Comparison of ENCODE assay signal across 1 cellular context in the genomic region with DNA sequence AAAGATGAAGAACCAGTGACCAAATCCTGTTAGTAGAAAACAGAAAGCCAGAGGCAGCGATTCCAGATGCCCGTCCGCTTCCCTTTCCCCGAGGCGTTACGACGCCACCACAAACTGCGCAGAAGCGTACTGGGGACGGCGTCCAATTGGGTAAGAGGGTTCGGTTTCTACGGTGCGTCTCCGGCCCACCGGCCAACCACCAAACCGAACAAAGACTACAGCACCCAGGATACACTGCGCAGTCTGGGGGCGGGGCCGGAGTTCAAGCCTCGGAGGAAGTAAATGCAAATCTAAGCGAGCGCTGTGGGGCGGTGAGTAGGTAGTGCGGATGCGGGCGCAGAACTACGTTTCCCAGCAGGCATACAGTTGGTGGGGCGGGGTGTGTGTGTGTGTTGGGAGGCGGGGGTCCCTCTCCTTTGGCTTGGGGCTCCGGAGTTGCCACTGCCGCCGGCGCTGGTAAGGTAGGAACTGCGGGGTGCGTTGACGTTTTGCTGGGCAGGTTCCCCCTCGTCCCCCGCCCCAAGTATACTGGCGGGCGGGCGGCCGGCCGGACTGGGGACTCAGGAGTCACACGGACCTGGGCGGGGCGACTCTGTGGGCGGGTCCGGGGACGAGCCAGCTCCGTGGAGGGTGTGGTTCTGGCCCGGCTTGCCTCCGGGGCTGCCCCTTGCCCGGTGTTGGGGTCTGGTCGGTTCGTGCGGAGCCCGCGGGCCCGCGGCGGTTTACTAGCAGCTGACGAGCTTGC.
A peak's percentile ranks its signal among the peaks of the same experiment; 100 is the strongest.
TF ChIP-seq lines count a peak whose summit lies in the region.

A gene with protein sequence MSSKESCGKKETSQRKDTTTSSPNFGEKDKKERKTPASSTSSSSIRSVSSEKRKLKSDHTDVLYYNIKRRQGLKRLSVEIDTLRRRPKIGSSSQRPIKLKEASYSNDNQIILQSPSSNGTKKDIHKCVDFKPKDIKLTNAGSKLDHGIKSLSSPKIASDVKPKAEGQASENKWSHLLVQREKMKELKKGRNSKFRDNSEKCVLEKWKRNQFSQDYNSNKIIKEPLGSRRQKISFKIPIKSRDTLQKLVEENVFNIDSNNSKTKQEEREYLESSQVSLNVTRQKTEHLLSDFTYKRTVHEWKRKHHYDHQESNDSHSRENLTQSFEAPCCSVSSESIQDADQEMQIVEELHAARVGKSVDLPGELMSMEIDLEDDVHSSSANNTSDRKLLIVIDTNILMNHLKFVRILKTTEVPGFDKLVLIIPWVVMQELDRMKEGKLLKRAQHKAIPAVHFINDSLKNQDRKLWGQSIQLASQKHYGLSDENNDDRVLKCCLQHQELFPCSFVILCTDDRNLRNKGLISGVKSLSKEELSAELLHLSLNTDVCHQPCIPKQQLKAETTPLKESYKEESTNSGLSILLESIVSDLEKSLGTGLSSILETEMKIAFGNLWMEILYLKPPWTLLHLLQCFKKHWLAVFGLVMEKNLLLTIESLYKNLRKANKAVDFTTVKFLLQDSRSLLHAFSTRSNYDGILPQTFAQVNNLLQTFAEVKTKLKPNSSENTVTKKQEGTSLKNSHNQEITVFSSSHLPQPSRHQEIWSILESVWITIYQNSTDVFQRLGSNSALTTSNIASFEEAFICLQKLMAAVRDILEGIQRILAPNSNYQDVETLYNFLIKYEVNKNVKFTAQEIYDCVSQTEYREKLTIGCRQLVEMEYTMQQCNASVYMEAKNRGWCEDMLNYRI (plus strand): TSS at position 314 of the 745 bp plus-strand sequence. CDS start 3,675 bp downstream, outside the sequence.
Gene TRMT1L, minus strand, starts transcription at position 100 of the 745 bp plus-strand sequence. CDS start 241 bp downstream, outside the sequence.

TF ChIP-seq in HepG2, 621 proteins besides CTCF, POLR2A, EP300 and RAD21 (continued from another document and continues in another):
- no peak for TF ChIP-seq NR2F6 (IDR thresholded peaks at IDR 0.05)
- no peak for TF ChIP-seq NR2F6 (CRISPR knock-in tag; IDR thresholded peaks at IDR 0.05)
- no peak for TF ChIP-seq ZSCAN5A (CRISPR knock-in tag; IDR thresholded peaks at IDR 0.05; ENCODE audit: borderline replicate concordance)
- no peak; the same call in 1 of the 2 replicates for TF ChIP-seq SATB2 (CRISPR knock-in tag; IDR thresholded peaks at IDR 0.05)
- TF ChIP-seq ZNF605 (CRISPR knock-in tag; IDR thresholded peaks at IDR 0.05), result peak; percentile 82
- no peak; the same call in 1 of the 2 replicates for TF ChIP-seq ZMAT3 (CRISPR knock-in tag; conservative IDR thresholded peaks at IDR 0.05)
- no peak for TF ChIP-seq WIZ (CRISPR knock-in tag; IDR thresholded peaks at IDR 0.05)
- peak; percentile 7; the same call in 1 of the 2 replicates for TF ChIP-seq ZNF383 (CRISPR knock-in tag; IDR thresholded peaks at IDR 0.05; ENCODE audit: borderline replicate concordance)
- TF ChIP-seq CCAR2 (optimal IDR thresholded peaks at IDR 0.05; ENCODE audit: low read depth, low read length), result no peak
- TF ChIP-seq POLR2AphosphoS2 (IDR thresholded peaks at IDR 0.05; ENCODE audit: low read depth, low read length), result peak; percentile 71; the same call in 1 of the 2 replicates
- TF ChIP-seq ISL2 (CRISPR knock-in tag; IDR thresholded peaks at IDR 0.05), result peak; percentile 48; the same call in 1 of the 2 replicates
- 0 out of 2 replicates have a peak, but pooled peaks have one; percentile 5 for TF ChIP-seq ZNF547 (CRISPR knock-in tag; IDR thresholded peaks at IDR 0.05)
- TF ChIP-seq, protein P1, sequence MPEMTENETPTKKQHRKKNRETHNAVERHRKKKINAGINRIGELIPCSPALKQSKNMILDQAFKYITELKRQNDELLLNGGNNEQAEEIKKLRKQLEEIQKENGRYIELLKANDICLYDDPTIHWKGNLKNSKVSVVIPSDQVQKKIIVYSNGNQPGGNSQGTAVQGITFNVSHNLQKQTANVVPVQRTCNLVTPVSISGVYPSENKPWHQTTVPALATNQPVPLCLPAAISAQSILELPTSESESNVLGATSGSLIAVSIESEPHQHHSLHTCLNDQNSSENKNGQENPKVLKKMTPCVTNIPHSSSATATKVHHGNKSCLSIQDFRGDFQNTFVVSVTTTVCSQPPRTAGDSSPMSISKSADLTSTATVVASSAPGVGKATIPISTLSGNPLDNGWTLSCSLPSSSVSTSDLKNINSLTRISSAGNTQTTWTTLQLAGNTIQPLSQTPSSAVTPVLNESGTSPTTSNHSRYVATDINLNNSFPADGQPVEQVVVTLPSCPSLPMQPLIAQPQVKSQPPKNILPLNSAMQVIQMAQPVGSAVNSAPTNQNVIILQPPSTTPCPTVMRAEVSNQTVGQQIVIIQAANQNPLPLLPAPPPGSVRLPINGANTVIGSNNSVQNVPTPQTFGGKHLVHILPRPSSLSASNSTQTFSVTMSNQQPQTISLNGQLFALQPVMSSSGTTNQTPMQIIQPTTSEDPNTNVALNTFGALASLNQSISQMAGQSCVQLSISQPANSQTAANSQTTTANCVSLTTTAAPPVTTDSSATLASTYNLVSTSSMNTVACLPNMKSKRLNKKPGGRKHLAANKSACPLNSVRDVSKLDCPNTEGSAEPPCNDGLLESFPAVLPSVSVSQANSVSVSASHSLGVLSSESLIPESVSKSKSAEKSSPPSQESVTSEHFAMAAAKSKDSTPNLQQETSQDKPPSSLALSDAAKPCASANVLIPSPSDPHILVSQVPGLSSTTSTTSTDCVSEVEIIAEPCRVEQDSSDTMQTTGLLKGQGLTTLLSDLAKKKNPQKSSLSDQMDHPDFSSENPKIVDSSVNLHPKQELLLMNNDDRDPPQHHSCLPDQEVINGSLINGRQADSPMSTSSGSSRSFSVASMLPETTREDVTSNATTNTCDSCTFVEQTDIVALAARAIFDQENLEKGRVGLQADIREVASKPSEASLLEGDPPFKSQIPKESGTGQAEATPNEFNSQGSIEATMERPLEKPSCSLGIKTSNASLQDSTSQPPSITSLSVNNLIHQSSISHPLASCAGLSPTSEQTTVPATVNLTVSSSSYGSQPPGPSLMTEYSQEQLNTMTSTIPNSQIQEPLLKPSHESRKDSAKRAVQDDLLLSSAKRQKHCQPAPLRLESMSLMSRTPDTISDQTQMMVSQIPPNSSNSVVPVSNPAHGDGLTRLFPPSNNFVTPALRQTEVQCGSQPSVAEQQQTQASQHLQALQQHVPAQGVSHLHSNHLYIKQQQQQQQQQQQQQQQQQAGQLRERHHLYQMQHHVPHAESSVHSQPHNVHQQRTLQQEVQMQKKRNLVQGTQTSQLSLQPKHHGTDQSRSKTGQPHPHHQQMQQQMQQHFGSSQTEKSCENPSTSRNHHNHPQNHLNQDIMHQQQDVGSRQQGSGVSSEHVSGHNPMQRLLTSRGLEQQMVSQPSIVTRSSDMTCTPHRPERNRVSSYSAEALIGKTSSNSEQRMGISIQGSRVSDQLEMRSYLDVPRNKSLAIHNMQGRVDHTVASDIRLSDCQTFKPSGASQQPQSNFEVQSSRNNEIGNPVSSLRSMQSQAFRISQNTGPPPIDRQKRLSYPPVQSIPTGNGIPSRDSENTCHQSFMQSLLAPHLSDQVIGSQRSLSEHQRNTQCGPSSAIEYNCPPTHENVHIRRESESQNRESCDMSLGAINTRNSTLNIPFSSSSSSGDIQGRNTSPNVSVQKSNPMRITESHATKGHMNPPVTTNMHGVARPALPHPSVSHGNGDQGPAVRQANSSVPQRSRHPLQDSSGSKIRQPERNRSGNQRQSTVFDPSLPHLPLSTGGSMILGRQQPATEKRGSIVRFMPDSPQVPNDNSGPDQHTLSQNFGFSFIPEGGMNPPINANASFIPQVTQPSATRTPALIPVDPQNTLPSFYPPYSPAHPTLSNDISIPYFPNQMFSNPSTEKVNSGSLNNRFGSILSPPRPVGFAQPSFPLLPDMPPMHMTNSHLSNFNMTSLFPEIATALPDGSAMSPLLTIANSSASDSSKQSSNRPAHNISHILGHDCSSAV (CRISPR knock-in tag; IDR thresholded peaks at IDR 0.05; ENCODE audit: borderline replicate concordance), result peak; percentile 77; the same call in 1 of the 2 replicates
- peak; percentile 72; the same call in 1 of the 2 replicates for TF ChIP-seq ZBTB7B (CRISPR knock-in tag; IDR thresholded peaks at IDR 0.05)
- TF ChIP-seq, protein P2, sequence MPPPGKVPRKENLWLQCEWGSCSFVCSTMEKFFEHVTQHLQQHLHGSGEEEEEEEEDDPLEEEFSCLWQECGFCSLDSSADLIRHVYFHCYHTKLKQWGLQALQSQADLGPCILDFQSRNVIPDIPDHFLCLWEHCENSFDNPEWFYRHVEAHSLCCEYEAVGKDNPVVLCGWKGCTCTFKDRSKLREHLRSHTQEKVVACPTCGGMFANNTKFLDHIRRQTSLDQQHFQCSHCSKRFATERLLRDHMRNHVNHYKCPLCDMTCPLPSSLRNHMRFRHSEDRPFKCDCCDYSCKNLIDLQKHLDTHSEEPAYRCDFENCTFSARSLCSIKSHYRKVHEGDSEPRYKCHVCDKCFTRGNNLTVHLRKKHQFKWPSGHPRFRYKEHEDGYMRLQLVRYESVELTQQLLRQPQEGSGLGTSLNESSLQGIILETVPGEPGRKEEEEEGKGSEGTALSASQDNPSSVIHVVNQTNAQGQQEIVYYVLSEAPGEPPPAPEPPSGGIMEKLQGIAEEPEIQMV (CRISPR knock-in tag; IDR thresholded peaks at IDR 0.05; ENCODE audit: low read depth), result 0 out of 2 replicates have a peak, but pooled peaks have one; percentile 13
- 0 out of 2 replicates have a peak, but pooled peaks have one; percentile 70 for TF ChIP-seq ZNF670 (CRISPR knock-in tag; IDR thresholded peaks at IDR 0.05; ENCODE audit: borderline replicate concordance)
- TF ChIP-seq ZNF562 (CRISPR knock-in tag; IDR thresholded peaks at IDR 0.05; ENCODE audit: borderline replicate concordance), result no peak
- no peak for TF ChIP-seq ZNF567 (CRISPR knock-in tag; IDR thresholded peaks at IDR 0.05; ENCODE audit: borderline replicate concordance)
- TF ChIP-seq HNRNPLL (IDR thresholded peaks at IDR 0.05; ENCODE audit: low read depth, low read length, poor library complexity, severe bottlenecking), result peak; percentile 97
- no peak for TF ChIP-seq HNF4G (IDR thresholded peaks at IDR 0.05; ENCODE audit: borderline replicate concordance, low read depth, low read length)
- no peak for TF ChIP-seq HNF4G (CRISPR knock-in tag; IDR thresholded peaks at IDR 0.05; ENCODE audit: borderline replicate concordance, low read depth)
- TF ChIP-seq ELF3 (CRISPR knock-in tag; IDR thresholded peaks at IDR 0.05), result peak; percentile 66; the same call in 1 of the 2 replicates
- peak; percentile 44; the same call in 1 of the 2 replicates for TF ChIP-seq ZSCAN31 (CRISPR knock-in tag; IDR thresholded peaks at IDR 0.05; ENCODE audit: low read depth)
- peak; percentile 33; the same call in 1 of the 2 replicates for TF ChIP-seq ELF4 (CRISPR knock-in tag; IDR thresholded peaks at IDR 0.05; ENCODE audit: borderline replicate concordance)
- TF ChIP-seq ZNF331 (CRISPR knock-in tag; IDR thresholded peaks at IDR 0.05), result peak; percentile 49; the same call in 1 of the 2 replicates
- TF ChIP-seq JDP2 (CRISPR knock-in tag; IDR thresholded peaks at IDR 0.05; ENCODE audit: borderline replicate concordance), result no peak
- no peak; the same call in 1 of the 2 replicates for TF ChIP-seq GFI1 (CRISPR knock-in tag; IDR thresholded peaks at IDR 0.05; ENCODE audit: borderline replicate concordance)
- TF ChIP-seq SALL2 (CRISPR knock-in tag; IDR thresholded peaks at IDR 0.05), result 0 out of 2 replicates have a peak, but pooled peaks have one; percentile 57
- no peak for TF ChIP-seq ZBTB21 (CRISPR knock-in tag; IDR thresholded peaks at IDR 0.05)
- no peak for TF ChIP-seq ZNF24 (IDR thresholded peaks at IDR 0.05)
- TF ChIP-seq DPF2 (CRISPR knock-in tag; IDR thresholded peaks at IDR 0.05; ENCODE audit: borderline replicate concordance, low read depth), result no peak
- TF ChIP-seq PITX1 (CRISPR knock-in tag; IDR thresholded peaks at IDR 0.05), result peak; percentile 46; the same call in 1 of the 2 replicates
- TF ChIP-seq XRCC5 (optimal IDR thresholded peaks at IDR 0.05; ENCODE audit: low read length), result peak; percentile 39
- TF ChIP-seq, protein P3, sequence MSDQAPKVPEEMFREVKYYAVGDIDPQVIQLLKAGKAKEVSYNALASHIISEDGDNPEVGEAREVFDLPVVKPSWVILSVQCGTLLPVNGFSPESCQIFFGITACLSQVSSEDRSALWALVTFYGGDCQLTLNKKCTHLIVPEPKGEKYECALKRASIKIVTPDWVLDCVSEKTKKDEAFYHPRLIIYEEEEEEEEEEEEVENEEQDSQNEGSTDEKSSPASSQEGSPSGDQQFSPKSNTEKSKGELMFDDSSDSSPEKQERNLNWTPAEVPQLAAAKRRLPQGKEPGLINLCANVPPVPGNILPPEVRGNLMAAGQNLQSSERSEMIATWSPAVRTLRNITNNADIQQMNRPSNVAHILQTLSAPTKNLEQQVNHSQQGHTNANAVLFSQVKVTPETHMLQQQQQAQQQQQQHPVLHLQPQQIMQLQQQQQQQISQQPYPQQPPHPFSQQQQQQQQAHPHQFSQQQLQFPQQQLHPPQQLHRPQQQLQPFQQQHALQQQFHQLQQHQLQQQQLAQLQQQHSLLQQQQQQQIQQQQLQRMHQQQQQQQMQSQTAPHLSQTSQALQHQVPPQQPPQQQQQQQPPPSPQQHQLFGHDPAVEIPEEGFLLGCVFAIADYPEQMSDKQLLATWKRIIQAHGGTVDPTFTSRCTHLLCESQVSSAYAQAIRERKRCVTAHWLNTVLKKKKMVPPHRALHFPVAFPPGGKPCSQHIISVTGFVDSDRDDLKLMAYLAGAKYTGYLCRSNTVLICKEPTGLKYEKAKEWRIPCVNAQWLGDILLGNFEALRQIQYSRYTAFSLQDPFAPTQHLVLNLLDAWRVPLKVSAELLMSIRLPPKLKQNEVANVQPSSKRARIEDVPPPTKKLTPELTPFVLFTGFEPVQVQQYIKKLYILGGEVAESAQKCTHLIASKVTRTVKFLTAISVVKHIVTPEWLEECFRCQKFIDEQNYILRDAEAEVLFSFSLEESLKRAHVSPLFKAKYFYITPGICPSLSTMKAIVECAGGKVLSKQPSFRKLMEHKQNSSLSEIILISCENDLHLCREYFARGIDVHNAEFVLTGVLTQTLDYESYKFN (CRISPR knock-in tag; conservative IDR thresholded peaks at IDR 0.05), result peak; percentile 60
- TF ChIP-seq, protein P4, sequence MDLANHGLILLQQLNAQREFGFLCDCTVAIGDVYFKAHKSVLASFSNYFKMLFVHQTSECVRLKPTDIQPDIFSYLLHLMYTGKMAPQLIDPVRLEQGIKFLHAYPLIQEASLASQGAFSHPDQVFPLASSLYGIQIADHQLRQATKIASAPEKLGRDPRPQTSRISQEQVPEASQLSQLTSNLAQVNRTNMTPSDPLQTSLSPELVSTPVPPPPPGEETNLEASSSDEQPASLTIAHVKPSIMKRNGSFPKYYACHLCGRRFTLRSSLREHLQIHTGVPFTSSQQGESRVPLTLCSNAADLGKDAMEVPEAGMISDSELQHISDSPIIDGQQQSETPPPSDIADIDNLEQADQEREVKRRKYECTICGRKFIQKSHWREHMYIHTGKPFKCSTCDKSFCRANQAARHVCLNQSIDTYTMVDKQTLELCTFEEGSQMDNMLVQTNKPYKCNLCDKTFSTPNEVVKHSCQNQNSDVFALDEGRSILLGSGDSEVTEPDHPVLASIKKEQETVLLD (CRISPR knock-in tag; IDR thresholded peaks at IDR 0.05; ENCODE audit: low read depth), result 0 out of 2 replicates have a peak, but pooled peaks have one; percentile 47
- TF ChIP-seq GTF3A (CRISPR knock-in tag; conservative IDR thresholded peaks at IDR 0.05), result 0 out of 2 replicates have a peak, but pooled peaks have one; percentile 66
